13 cellular contexts compared by ENCODE assay signal in genomic region chr6:167113047-167113446, GRCh38. TPM values are rescaled to one million over a fixed set of nuclear protein-coding genes. Genes with fewer than 3 reads are reported as not detected.
DNase-seq lines count a peak whose midpoint lies in the region; ATAC-seq, FAIRE-seq and TF ChIP-seq lines count a peak whose summit lies in the region.
"Had no signal": no experiment of that assay in that cellular context is flagged by ENCODE, and none has a peak within 500 bp of the region (broad histone marks: within the 10 kb centered on the region; RNA-seq: fewer than 3 reads in every experiment).

No MANE protein-coding gene starts in this region.

- H3K27ac Mint-ChIP-seq in activated CD8-positive, alpha-beta T cell treated with anti-CD3 and anti-CD28 coated beads for 36 hours = no peak overlapping the region

- H3K27me3 Mint-ChIP-seq in activated CD8-positive, alpha-beta T cell treated with anti-CD3 and anti-CD28 coated beads for 36 hours = peaks cover 6% of the 10 kb centered on the region

- H3K27ac ChIP-seq in tibial artery = no peak overlapping the region
- H3K27ac ChIP-seq: body of pancreas had no signal

- peaks cover 21% of the 10 kb centered on the region for H3K4me1 Mint-ChIP-seq in activated CD8-positive, alpha-beta T cell treated with anti-CD3 and anti-CD28 coated beads for 36 hours (ENCODE audit: low read depth)

- peak; percentile 50 for ATAC-seq in GM18499 (IDR thresholded peaks at IDR 0.05; ENCODE audit: insufficient read depth, unreplicated experiment)
- peak; percentile 40 for ATAC-seq in GM19467 (IDR thresholded peaks at IDR 0.05; ENCODE audit: unreplicated experiment)
- peak; percentile 47 for ATAC-seq in HG03064 (IDR thresholded peaks at IDR 0.05; ENCODE audit: low read depth, unreplicated experiment)
- ATAC-seq in activated CD8-positive, alpha-beta T cell treated with anti-CD3 and anti-CD28 coated beads for 36 hours = no peak
- ATAC-seq: activated CD4-positive, CD25-positive, alpha-beta regulatory T cell treated with anti-CD3 and anti-CD28 coated beads, Interleukin-2, amount 50 U/mL, for 24 hours; body of pancreas had no signal

- CTCF ChIA-PET in activated CD8-positive, alpha-beta T cell treated with anti-CD3 and anti-CD28 coated beads for 36 hours (lab: Charles Lee) = no interaction called here

- no peak for FAIRE-seq in HTR-8/SVneo (lab: Jason Lieb, UNC)
- FAIRE-seq: urothelium cell line had no signal

- H3K9me3 ChIP-seq in tibial artery = no peaks in the 10 kb centered on the region
- H3K9me3 ChIP-seq: body of pancreas had no signal

- H3K4me1 ChIP-seq in tibial artery = peaks cover 0 to 9% (median 3%) of the 10 kb centered on the region in 4 donors
- H3K4me1 ChIP-seq: body of pancreas had no signal

- intact Hi-C loops in activated CD8-positive, alpha-beta T cell treated with anti-CD3 and anti-CD28 coated beads for 36 hours (cut with micrococcal nuclease) = no loop called here
- intact Hi-C loops in tibial artery (cut with DNase I; ENCODE audit: low total_unique reads) = no loop called here

- no peak for TF ChIP-seq CTCF in activated CD8-positive, alpha-beta T cell treated with anti-CD3 and anti-CD28 coated beads for 36 hours (IDR thresholded peaks at IDR 0.05)
- no peak for TF ChIP-seq CTCF in tibial artery (IDR thresholded peaks at IDR 0.05)

- DNase-seq in activated CD8-positive, alpha-beta T cell treated with anti-CD3 and anti-CD28 coated beads for 36 hours = no peak
- no peak for DNase-seq in tibial artery
- DNase-seq in mesenteric fat pad (ENCODE audit: low spot score) = no peak
- no peak for DNase-seq in AG08395 (ENCODE audit: low spot score)
- DNase-seq in HTR-8/SVneo (ENCODE audit: insufficient read length, low spot score) = no peak
- DNase-seq: body of pancreas, NCI-H774 had no signal

- POLR2A ChIA-PET in activated CD8-positive, alpha-beta T cell treated with anti-CD3 and anti-CD28 coated beads for 36 hours (lab: Charles Lee) = no interaction called here

- peaks cover 0 to 12% of the 10 kb centered on the region in 2 donors for H3K27me3 ChIP-seq in tibial artery
- H3K27me3 ChIP-seq: body of pancreas had no signal

- no peaks in the 10 kb centered on the region for H3K36me3 ChIP-seq in tibial artery

- H3K4me3 ChIP-seq in tibial artery = no peak overlapping the region
- H3K4me3 ChIP-seq: body of pancreas had no signal

- H3K9me3 Mint-ChIP-seq in activated CD8-positive, alpha-beta T cell treated with anti-CD3 and anti-CD28 coated beads for 36 hours = no peaks in the 10 kb centered on the region

- no peaks in the 10 kb centered on the region for H3K36me3 Mint-ChIP-seq in activated CD8-positive, alpha-beta T cell treated with anti-CD3 and anti-CD28 coated beads for 36 hours (ENCODE audit: low read depth)

- H3K4me3 Mint-ChIP-seq in activated CD8-positive, alpha-beta T cell treated with anti-CD3 and anti-CD28 coated beads for 36 hours = peak overlapping the region; percentile 58

RNA-seq across cellular contexts. Expression of gene CCR6, which starts 9.8 kb away (rescaled TPM):
- under 1 TPM in 1 of 2 experiments, not detected in 1; 0.23 TPM for total RNA-seq in activated CD8-positive, alpha-beta T cell treated with anti-CD3 and anti-CD28 coated beads for 36 hours
- total RNA-seq in mesenteric fat pad = not detected
- total RNA-seq: body of pancreas, glomerular endothelial cell had no signal

RNA-seq across cellular contexts. Expression of gene GPR31, which starts 44.7 kb away (rescaled TPM):
- not detected for total RNA-seq in activated CD8-positive, alpha-beta T cell treated with anti-CD3 and anti-CD28 coated beads for 36 hours
- total RNA-seq in mesenteric fat pad = not detected
- total RNA-seq: body of pancreas, glomerular endothelial cell had no signal
